In genomic region chr9:35661756-35662350, GRCh38 we compare ENCODE assay signal across 9 cellular contexts.
A peak's percentile ranks its signal among the peaks of the same experiment; 100 is the strongest.
DNase-seq lines count a peak whose midpoint lies in the region; ATAC-seq lines count a peak whose summit lies in the region.
"Had no signal": no experiment of that assay in that cellular context is flagged by ENCODE, and none has a peak within 500 bp of the region (broad histone marks: within the 10 kb centered on the region; RNA-seq: fewer than 3 reads in every experiment).

No MANE protein-coding gene starts in this region.

- H3K4me3 Mint-ChIP-seq in activated naive CD8-positive, alpha-beta T cell treated with anti-CD3 and anti-CD28 coated beads, Interleukin-2, amount 50 U/mL, for 24 hours: no peak overlapping the region

- peaks cover 41% of the 10 kb centered on the region for H3K4me1 ChIP-seq in muscle layer of colon (ENCODE audit: insufficient read depth, low read length)

- H3K9me3 ChIP-seq in muscle layer of colon (ENCODE audit: low read length): no peaks in the 10 kb centered on the region
- H3K9me3 ChIP-seq: SJSA1 had no signal

- peak overlapping the region; percentile 60 for H3K27ac Mint-ChIP-seq in activated naive CD8-positive, alpha-beta T cell treated with anti-CD3 and anti-CD28 coated beads, Interleukin-2, amount 50 U/mL, for 24 hours

- H3K27me3 Mint-ChIP-seq in activated naive CD8-positive, alpha-beta T cell treated with anti-CD3 and anti-CD28 coated beads, Interleukin-2, amount 50 U/mL, for 24 hours: peaks cover 6% of the 10 kb centered on the region

- no peak for ATAC-seq in activated naive CD8-positive, alpha-beta T cell treated with anti-CD3 and anti-CD28 coated beads, Interleukin-2, amount 50 U/mL, for 24 hours
- ATAC-seq in GM21447 (IDR thresholded peaks at IDR 0.05; ENCODE audit: unreplicated experiment): no peak

- peaks cover 4% of the 10 kb centered on the region for H3K9me3 Mint-ChIP-seq in activated naive CD8-positive, alpha-beta T cell treated with anti-CD3 and anti-CD28 coated beads, Interleukin-2, amount 50 U/mL, for 24 hours

- H3K9ac ChIP-seq in muscle layer of colon (ENCODE audit: low read length): no peak overlapping the region

- H3K4me1 Mint-ChIP-seq in activated naive CD8-positive, alpha-beta T cell treated with anti-CD3 and anti-CD28 coated beads, Interleukin-2, amount 50 U/mL, for 24 hours: peaks cover 74% of the 10 kb centered on the region

- H3K4me3 ChIP-seq in muscle layer of colon (ENCODE audit: low read depth in 1 of 2, low read length in 2 of 2): no peak overlapping the region
- H3K4me3 ChIP-seq: SJSA1 had no signal

- peaks cover 17% of the 10 kb centered on the region for H3K36me3 ChIP-seq in muscle layer of colon (ENCODE audit: insufficient read depth, low read length)

- DNase-seq in stimulated activated CD4-positive, alpha-beta T cell treated with anti-CD3 and anti-CD28 coated beads, Interleukin-4, amount 100 ng/mL, for 24 hours: peak; percentile 26
- no peak for DNase-seq in stimulated activated CD4-positive, alpha-beta T cell treated with anti-CD3 and anti-CD28 coated beads, Interleukin-1b, Interleukin-23, amount 100 ng/mL, for 48 hours
- DNase-seq in activated naive CD8-positive, alpha-beta T cell treated with anti-CD3 and anti-CD28 coated beads, Interleukin-2, amount 50 U/mL, for 24 hours: no peak
- DNase-seq in NCI-H1417 treated with DMSO at 0.1 percent for 48 hours (lab: John Stamatoyannopoulos, UW): no peak
- DNase-seq in NCI-H2029 treated with DMSO at 0.1 percent for 48 hours (lab: John Stamatoyannopoulos, UW): no peak
- DNase-seq in SHP77 (lab: John Stamatoyannopoulos, UW): no peak

- H3K27me3 ChIP-seq in muscle layer of colon (ENCODE audit: control insufficient read depth in 1 of 2, insufficient read depth in 2 of 2, low read length in 2 of 2): no peaks in the 10 kb centered on the region
- H3K27me3 ChIP-seq: SJSA1 had no signal

- peaks cover 35% of the 10 kb centered on the region for H3K36me3 Mint-ChIP-seq in activated naive CD8-positive, alpha-beta T cell treated with anti-CD3 and anti-CD28 coated beads, Interleukin-2, amount 50 U/mL, for 24 hours (ENCODE audit: low read depth)

- H3K27ac ChIP-seq in muscle layer of colon (ENCODE audit: low read depth, low read length): peak overlapping the region; percentile 92
- H3K27ac ChIP-seq: SJSA1 had no signal
